ENCODE assay signal across 8 cellular contexts in genomic region chr2:240557808-240558207, GRCh38. TPM values are rescaled to one million over a fixed set of nuclear protein-coding genes. Genes with fewer than 3 reads are reported as not detected.
DNase-seq lines count a peak whose midpoint lies in the region; ATAC-seq and TF ChIP-seq lines count a peak whose summit lies in the region.

TSS of gene ANKMY1 (minus strand) at chr2:240557988. CDS start at chr2:240557335, 653 bp downstream.

- DNase-seq in AG08395 (ENCODE audit: low spot score) (peak; percentile 94), epithelial cell of proximal tubule (ENCODE audit: low read depth) (no peak), midbrain (lab: John Stamatoyannopoulos, UW) (peak; percentile 38), SHP77 treated with DMSO at 0.1 percent for 48 hours (lab: John Stamatoyannopoulos, UW) (no peak)
- peak; percentile 77 for DNase-seq in activated CD8-positive, alpha-beta memory T cell treated with anti-CD3 and anti-CD28 coated beads, Interleukin-2, amount 50 U/mL, for 4 hours
- peak; percentile 83 for DNase-seq in stimulated activated naive CD8-positive, alpha-beta T cell treated with anti-CD3 and anti-CD28 coated beads, Interleukin-15, Interleukin-2, amounts not matched to agents 100 U/mL and 50 U/mL, for 24 hours

- H3K4me3 ChIP-seq in Loucy (ENCODE audit: low read length, poor library complexity, severe bottlenecking) (peak within 1 kb of the TSS; percentile 87), epithelial cell of proximal tubule (ENCODE audit: low read depth, low read length) (peak within 1 kb of the TSS; percentile 59)

- no peak within 1 kb of the TSS for H3K9ac ChIP-seq in Loucy (ENCODE audit: low read depth, low read length, poor library complexity, severe bottlenecking)

- peak within 1 kb of the TSS; percentile 89 for H3K4me2 ChIP-seq in Loucy (ENCODE audit: low read depth, low read length, poor library complexity, severe bottlenecking)

- peaks cover 24% of the 10 kb centered on the region for H3K4me1 ChIP-seq in Loucy (ENCODE audit: insufficient read depth, low read length, poor library complexity, severe bottlenecking)

- H2AFZ ChIP-seq in Loucy (ENCODE audit: low read length) = no peak within 1 kb of the TSS

- H3F3A ChIP-seq in Loucy (ENCODE audit: low read depth) = no peaks in the 10 kb centered on the region

- peaks cover 70% of the 10 kb centered on the region for H3K79me2 ChIP-seq in Loucy (ENCODE audit: insufficient read depth, low read length)

- peak; percentile 34 for ATAC-seq in stimulated activated naive CD8-positive, alpha-beta T cell treated with anti-CD3 and anti-CD28 coated beads, Interleukin-15, Interleukin-2, amounts not matched to agents 100 U/mL and 50 U/mL, for 24 hours
- ATAC-seq in GM18519 (IDR thresholded peaks at IDR 0.05; ENCODE audit: low FRiP score, unreplicated experiment) = no peak

- H4K20me1 ChIP-seq in Loucy (ENCODE audit: insufficient read depth, low read length, poor library complexity, severe bottlenecking) = peaks cover 25% of the 10 kb centered on the region

- no peaks in the 10 kb centered on the region for H3K27me3 ChIP-seq in Loucy (ENCODE audit: insufficient read depth, low read length, poor library complexity, severe bottlenecking)

- no peak for TF ChIP-seq CTCF in Loucy (conservative IDR thresholded peaks at IDR 0.05; ENCODE audit: low read length)
- no peak for TF ChIP-seq CTCF in epithelial cell of proximal tubule (conservative IDR thresholded peaks at IDR 0.05; ENCODE audit: low read depth, low read length)

- H3K36me3 ChIP-seq in Loucy (ENCODE audit: insufficient read depth, low read length) = peaks cover 6% of the 10 kb centered on the region; the same call in 1 of the 2 replicates

- H3K9me2 ChIP-seq in Loucy (replicated peaks; ENCODE audit: low read depth, low read length) = no peaks in the 10 kb centered on the region

- H3K9me3 ChIP-seq in Loucy (ENCODE audit: insufficient read depth, low read depth, low read length) = no peaks in the 10 kb centered on the region

RNA-seq across cellular contexts. Expression of gene ANKMY1, which starts in this region (rescaled TPM):
- total RNA-seq in epithelial cell of proximal tubule = 4.0 and 9.1 TPM in 2 replicates

Comparison
In these comparisons a context has a peak if more than half of its experiments do, and no peak if none do; other contexts are left out.
1. DNase-seq: peak in AG08395 (single experiment), activated CD8-positive, alpha-beta memory T cell treated with anti-CD3 and anti-CD28 coated beads, Interleukin-2, amount 50 U/mL, for 4 hours (single experiment), midbrain (single experiment) and stimulated activated naive CD8-positive, alpha-beta T cell treated with anti-CD3 and anti-CD28 coated beads, Interleukin-15, Interleukin-2, amounts not matched to agents 100 U/mL and 50 U/mL, for 24 hours (single experiment); none in epithelial cell of proximal tubule (single experiment) and SHP77 treated with DMSO at 0.1 percent for 48 hours (single experiment).